28 cellular contexts compared by ENCODE assay signal in genomic region chr18:40937386-40937785, GRCh38.
"Had no signal": no experiment of that assay in that cellular context is flagged by ENCODE, and none has a peak within 500 bp of the region (broad histone marks: within the 10 kb centered on the region; RNA-seq: fewer than 3 reads in every experiment).

No MANE protein-coding gene starts in this region.

- H3K4me1 ChIP-seq: colonic mucosa, esophagus squamous epithelium, gastrocnemius medialis, psoas muscle, sigmoid colon, stomach, thyroid gland, vagina had no signal

- H3K27me3 Mint-ChIP-seq: dendritic cell treated with granulocyte-macrophage colony-stimulating factor and Interleukin-4, amounts not matched to agents 40 ng/mL and 50 ng/mL, for 4 days; memory B cell; naive thymus-derived CD8-positive, alpha-beta T cell had no signal

- DNase-seq: colonic mucosa; effector CD8-positive, alpha-beta T cell; endodermal cell; erythroblast; esophagus squamous epithelium; foreskin fibroblast; gastrocnemius medialis; head of caudate nucleus; kidney; midbrain; naive thymus-derived CD8-positive, alpha-beta T cell; nephron progenitor cell; nucleus accumbens; psoas muscle; right cardiac atrium; sigmoid colon; stimulated activated CD4-positive, alpha-beta T cell treated with anti-CD3 and anti-CD28 coated beads, Interleukin-2, amount 100 ng/mL, for 24 hours; stimulated activated CD4-positive, alpha-beta T cell treated with anti-CD3 and anti-CD28 coated beads, Interleukin-4, amount 100 ng/mL, for 24 hours; stimulated activated naive CD4-positive, alpha-beta T cell treated with Interleukin-2 at 50 U/mL for 16 hours; stomach; thyroid gland; trophoblast cell had no signal

- H3K27me3 ChIP-seq: colonic mucosa, esophagus squamous epithelium, gastrocnemius medialis, sigmoid colon, stomach, thyroid gland, vagina had no signal

- H3K27ac Mint-ChIP-seq: dendritic cell treated with granulocyte-macrophage colony-stimulating factor and Interleukin-4, amounts not matched to agents 40 ng/mL and 50 ng/mL, for 4 days; endodermal cell; memory B cell; naive thymus-derived CD8-positive, alpha-beta T cell; nephron progenitor cell; stimulated activated effector memory CD8-positive, alpha-beta T cell treated with anti-CD3 and anti-CD28 coated beads, Interleukin-12 subunit alpha, Interleukin-12 subunit beta, amount 100 ng/mL, for 72 hours had no signal

- H3K36me3 ChIP-seq: colonic mucosa, esophagus squamous epithelium, gastrocnemius medialis, sigmoid colon, stomach, thyroid gland, vagina had no signal

- H3K9me3 ChIP-seq: colonic mucosa, esophagus squamous epithelium, gastrocnemius medialis, psoas muscle, sigmoid colon, stomach, thyroid gland, vagina had no signal

- H3K27ac ChIP-seq: colonic mucosa, esophagus squamous epithelium, gastrocnemius medialis, psoas muscle, sigmoid colon, stomach, thyroid gland, vagina had no signal

- H3K4me3 ChIP-seq: colonic mucosa, esophagus squamous epithelium, gastrocnemius medialis, lung, psoas muscle, sigmoid colon, stomach, thyroid gland, vagina had no signal

- H3K36me3 Mint-ChIP-seq: memory B cell; naive thymus-derived CD8-positive, alpha-beta T cell; stimulated activated effector memory CD8-positive, alpha-beta T cell treated with anti-CD3 and anti-CD28 coated beads, Interleukin-12 subunit alpha, Interleukin-12 subunit beta, amount 100 ng/mL, for 72 hours had no signal

- H3K4me3 Mint-ChIP-seq: dendritic cell treated with granulocyte-macrophage colony-stimulating factor and Interleukin-4, amounts not matched to agents 40 ng/mL and 50 ng/mL, for 4 days; endodermal cell; memory B cell; naive thymus-derived CD8-positive, alpha-beta T cell; nephron progenitor cell; stimulated activated effector memory CD8-positive, alpha-beta T cell treated with anti-CD3 and anti-CD28 coated beads, Interleukin-12 subunit alpha, Interleukin-12 subunit beta, amount 100 ng/mL, for 72 hours had no signal

- ATAC-seq: gastrocnemius medialis; left lobe of liver; naive thymus-derived CD8-positive, alpha-beta T cell; psoas muscle; right cardiac atrium; stimulated activated effector memory CD8-positive, alpha-beta T cell treated with anti-CD3 and anti-CD28 coated beads, Interleukin-12 subunit alpha, Interleukin-12 subunit beta, amount 100 ng/mL, for 72 hours had no signal

- H3K4me1 Mint-ChIP-seq: memory B cell; naive thymus-derived CD8-positive, alpha-beta T cell; stimulated activated effector memory CD8-positive, alpha-beta T cell treated with anti-CD3 and anti-CD28 coated beads, Interleukin-12 subunit alpha, Interleukin-12 subunit beta, amount 100 ng/mL, for 72 hours had no signal

- H3K9me3 Mint-ChIP-seq: dendritic cell treated with granulocyte-macrophage colony-stimulating factor and Interleukin-4, amounts not matched to agents 40 ng/mL and 50 ng/mL, for 4 days; endodermal cell; nephron progenitor cell had no signal
